8 cellular contexts compared by ENCODE assay signal in the genomic region with DNA sequence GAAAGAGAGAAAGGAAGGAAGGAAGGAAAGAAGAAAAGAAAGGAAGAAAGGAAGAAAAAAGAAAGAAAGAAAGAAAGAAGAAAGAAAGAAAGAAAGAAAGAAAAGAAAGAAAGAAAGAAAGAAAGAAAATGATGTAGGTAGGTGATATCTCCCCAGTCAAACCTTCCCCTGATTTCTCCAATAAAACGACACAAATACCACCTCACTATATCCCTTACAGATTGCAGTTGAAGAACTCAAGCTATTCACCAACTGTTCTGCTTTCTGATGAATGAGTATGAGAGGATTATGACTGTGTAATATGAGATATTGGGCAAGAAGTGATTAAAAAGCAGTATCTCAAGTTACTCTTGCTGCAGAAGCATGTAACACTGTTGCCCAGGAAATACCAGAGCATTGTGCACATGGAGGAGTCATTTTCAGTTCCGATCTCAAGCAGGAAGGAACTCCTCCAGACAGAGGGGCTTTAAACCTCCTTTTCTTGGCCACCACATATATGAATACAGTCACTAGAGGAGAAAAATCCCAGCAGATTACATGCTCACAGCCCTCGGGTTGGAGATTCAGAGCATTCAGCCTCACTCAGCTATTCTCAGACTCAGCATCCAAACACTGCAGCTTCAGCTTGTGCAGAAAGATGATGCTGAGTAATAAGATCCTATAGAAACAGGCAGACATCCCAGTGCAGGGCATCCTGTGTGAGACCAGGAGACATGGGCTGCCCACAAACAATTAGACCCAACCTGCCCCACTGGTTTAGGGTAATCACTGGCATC.
DNase-seq lines count a peak whose midpoint lies in the region; ATAC-seq and TF ChIP-seq lines count a peak whose summit lies in the region.

No MANE protein-coding gene starts in this region.

- no peaks in the 10 kb centered on the region for H3K36me3 ChIP-seq in adrenal gland (replicated peaks in 1 of 2)

- H3K9me3 ChIP-seq in CD4-positive, alpha-beta T cell (ENCODE audit: control insufficient read depth, low read length) = no peaks in the 10 kb centered on the region
- H3K9me3 ChIP-seq in adrenal gland (replicated peaks in 1 of 3) = no peaks in the 10 kb centered on the region

- peak overlapping the region; percentile 28 for H3K4me3 Mint-ChIP-seq in CD4-positive, alpha-beta T cell
- peak overlapping the region; percentile 48 for H3K4me3 Mint-ChIP-seq in type B pancreatic cell

- intact Hi-C loops in CD4-positive, alpha-beta T cell (cut with DNase I, micrococcal nuclease) = no loop called here
- intact Hi-C loops in adrenal gland (cut with DNase I) = no loop called here

- H3K27ac Mint-ChIP-seq in CD4-positive, alpha-beta T cell = no peak overlapping the region
- peak overlapping the region; percentile 69 for H3K27ac Mint-ChIP-seq in type B pancreatic cell

- H3K36me3 Mint-ChIP-seq in CD4-positive, alpha-beta T cell (ENCODE audit: low read depth) = no peaks in the 10 kb centered on the region
- no peaks in the 10 kb centered on the region for H3K36me3 Mint-ChIP-seq in type B pancreatic cell

- CTCF ChIA-PET in CD4-positive, alpha-beta T cell (lab: Charles Lee) = no interaction called here

- 27 to 35% (median 30%) methylated on average over 3 of the region's 3 CpGs for WGBS in adrenal gland, 4 donors

- no peaks in the 10 kb centered on the region for H3K27me3 Mint-ChIP-seq in CD4-positive, alpha-beta T cell
- H3K27me3 Mint-ChIP-seq in type B pancreatic cell = no peaks in the 10 kb centered on the region

- ATAC-seq in CD4-positive, alpha-beta T cell (ENCODE audit: poor library complexity) = peak; percentile 66
- ATAC-seq in GM21576 (IDR thresholded peaks at IDR 0.05; ENCODE audit: unreplicated experiment) = peak; percentile 47

- no peak for TF ChIP-seq CTCF in CD4-positive, alpha-beta T cell (IDR thresholded peaks at IDR 0.05)
- TF ChIP-seq CTCF in adrenal gland (IDR thresholded peaks at IDR 0.05) (no peak), type B pancreatic cell (conservative IDR thresholded peaks at IDR 0.05) (no peak)

- H3K27ac ChIP-seq in CD4-positive, alpha-beta T cell (ENCODE audit: low read depth, low read length) = no peak overlapping the region
- H3K27ac ChIP-seq in adrenal gland = peak overlapping the region in 2 of 5 donors; percentile 52 to 76

- TF ChIP-seq POLR2A in adrenal gland (IDR thresholded peaks at IDR 0.05) = peak in 1 of 2 donors; percentile 24

- POLR2A ChIA-PET in CD4-positive, alpha-beta T cell (lab: Charles Lee) = interaction anchor here (1.0 kb wide), 1 partner anchor 32 kb away, joined by 3 read pairs; no protein-coding TSS in a partner anchor

- H3K4me1 ChIP-seq in adrenal gland (replicated peaks in 1 of 2) = peaks cover 0 to 12% of the 10 kb centered on the region in 2 donors

- H3K27me3 ChIP-seq in CD4-positive, alpha-beta T cell (ENCODE audit: control insufficient read depth, insufficient read depth, low read length) = no peaks in the 10 kb centered on the region
- no peaks in the 10 kb centered on the region for H3K27me3 ChIP-seq in adrenal gland

- H3K9me3 Mint-ChIP-seq in CD4-positive, alpha-beta T cell = no peaks in the 10 kb centered on the region
- H3K9me3 Mint-ChIP-seq in type B pancreatic cell = peaks cover 11% of the 10 kb centered on the region

- no peak overlapping the region for H3K4me3 ChIP-seq in adrenal gland

- peaks cover 20% of the 10 kb centered on the region for H3K4me1 Mint-ChIP-seq in CD4-positive, alpha-beta T cell (ENCODE audit: low read depth)
- peaks cover 26% of the 10 kb centered on the region for H3K4me1 Mint-ChIP-seq in type B pancreatic cell (ENCODE audit: unreplicated experiment)

- DNase-seq in CD4-positive, alpha-beta T cell = peak in 1 of 10 experiments; percentile 5
- peak; percentile 77 for DNase-seq in NCI-H460 (ENCODE audit: extremely low read depth, low read depth)
- DNase-seq in adrenal gland = peak in 4 of 7 donors; percentile 32 to 62 (median 52)
- DNase-seq in left kidney (ENCODE audit: low read depth, low spot score) = peak; percentile 80
- no peak for DNase-seq in type B pancreatic cell (ENCODE audit: extremely low spot score, unreplicated experiment)
- no peak for DNase-seq in UCSD-AML1 (lab: John Stamatoyannopoulos, UW; ENCODE audit: unreplicated experiment)
- no peak for DNase-seq in activated CD4-positive, alpha-beta T cell treated with anti-CD3 and anti-CD28 coated beads, Interleukin-2, amount 50 U/mL, for 4 hours

Comparison
In these comparisons a context has a peak if more than half of its experiments do, and no peak if none do; other contexts are left out.
1. DNase-seq: peak in NCI-H460 (single experiment), adrenal gland (4 of 7) and left kidney (single experiment); none in type B pancreatic cell (single experiment), UCSD-AML1 (single experiment) and activated CD4-positive, alpha-beta T cell treated with anti-CD3 and anti-CD28 coated beads, Interleukin-2, amount 50 U/mL, for 4 hours (0 of 2).